ENCODE assay signal across 8 cellular contexts in the genomic region with DNA sequence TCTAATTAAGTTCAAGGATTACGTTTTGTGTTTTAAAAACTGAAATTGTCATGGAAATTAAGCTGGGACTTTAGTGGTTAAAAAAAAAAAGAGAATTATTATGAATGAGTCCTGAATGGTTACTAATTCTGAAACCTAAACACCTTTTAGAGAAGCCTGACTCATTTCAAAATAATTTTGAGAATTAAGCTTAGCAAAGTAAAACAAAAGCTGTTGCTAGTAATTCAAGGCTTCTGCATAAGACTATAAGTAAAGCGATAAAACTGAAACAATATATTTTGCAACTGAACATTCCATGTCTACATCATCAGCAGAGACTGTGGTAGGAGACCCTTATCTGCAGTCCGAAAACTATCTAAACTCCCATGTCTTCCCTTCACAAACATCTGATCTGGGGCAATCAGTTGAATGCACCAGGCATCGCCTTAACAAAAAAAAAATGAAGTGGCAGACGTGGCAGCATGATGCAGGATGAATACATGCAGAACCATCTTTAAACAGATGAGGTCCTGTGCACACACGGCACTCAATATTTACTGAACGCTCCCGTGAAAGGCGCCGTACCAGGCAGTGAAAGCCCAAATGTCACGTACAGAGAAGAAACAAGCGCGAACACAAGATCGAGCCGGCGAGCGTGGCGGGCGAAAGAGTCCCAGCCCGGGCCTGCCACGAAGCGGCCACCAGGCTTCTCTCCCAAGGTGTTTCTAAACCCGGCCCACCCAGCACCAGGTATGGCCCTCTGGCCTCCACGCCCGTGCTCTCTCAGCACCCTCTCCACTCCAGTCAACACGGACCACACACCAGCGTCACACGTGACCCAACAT.
A peak's percentile ranks its signal among the peaks of the same experiment; 100 is the strongest.
DNase-seq lines count a peak whose midpoint lies in the region; ATAC-seq and TF ChIP-seq lines count a peak whose summit lies in the region.

No MANE protein-coding gene starts in this region.

- TF ChIP-seq POLR2A in Peyer's patch (IDR thresholded peaks at IDR 0.05) = no peak

- no peaks in the 10 kb centered on the region for H3K9me3 ChIP-seq in Peyer's patch

- H3K27me3 ChIP-seq in Peyer's patch = no peaks in the 10 kb centered on the region

- peaks cover 0 to 29% (median 0%) of the 10 kb centered on the region in 4 donors for H3K4me1 ChIP-seq in Peyer's patch

- peak; percentile 7 for DNase-seq in stimulated activated naive CD4-positive, alpha-beta T cell treated with Interleukin-2 at 50 U/mL for 16 hours (lab: John Stamatoyannopoulos, UW)
- DNase-seq in stimulated activated naive CD4-positive, alpha-beta T cell (lab: John Stamatoyannopoulos, UW) = no peak
- no peak for DNase-seq in Peyer's patch
- DNase-seq in fibroblast of gingiva (ENCODE audit: low read depth) = peak; percentile 57
- peak; percentile 86 for DNase-seq in retinal pigment epithelial cell (ENCODE audit: low read depth)
- no peak for DNase-seq in Kasumi-1 (lab: John Stamatoyannopoulos, UW)
- no peak for DNase-seq in stimulated activated CD4-positive, alpha-beta T cell treated with anti-CD3 and anti-CD28 coated beads, Interleukin-4, amount 100 ng/mL, for 4 hours

- TF ChIP-seq CTCF in Peyer's patch (IDR thresholded peaks at IDR 0.05) (no peak), retinal pigment epithelial cell (conservative IDR thresholded peaks at IDR 0.05; ENCODE audit: low read depth, low read length) (no peak)

- peak overlapping the region in 1 of 4 donors; percentile 23 for H3K4me3 ChIP-seq in Peyer's patch
- peak overlapping the region; percentile 43 for H3K4me3 ChIP-seq in retinal pigment epithelial cell (ENCODE audit: low read length)

- no peaks in the 10 kb centered on the region for H3K36me3 ChIP-seq in Peyer's patch

- peak overlapping the region; percentile 21 to 71 (median 60) for H3K27ac ChIP-seq in Peyer's patch

- ATAC-seq in HG03442 (IDR thresholded peaks at IDR 0.05; ENCODE audit: unreplicated experiment) = no peak

Comparison
In these comparisons a context has a peak if more than half of its experiments do, and no peak if none do; other contexts are left out.
1. DNase-seq: peak in stimulated activated naive CD4-positive, alpha-beta T cell treated with Interleukin-2 at 50 U/mL for 16 hours (single experiment), fibroblast of gingiva (single experiment) and retinal pigment epithelial cell (single experiment); none in stimulated activated naive CD4-positive, alpha-beta T cell (0 of 6), Peyer's patch (0 of 3), Kasumi-1 (0 of 2) and stimulated activated CD4-positive, alpha-beta T cell treated with anti-CD3 and anti-CD28 coated beads, Interleukin-4, amount 100 ng/mL, for 4 hours (0 of 2).